In the genomic region with DNA sequence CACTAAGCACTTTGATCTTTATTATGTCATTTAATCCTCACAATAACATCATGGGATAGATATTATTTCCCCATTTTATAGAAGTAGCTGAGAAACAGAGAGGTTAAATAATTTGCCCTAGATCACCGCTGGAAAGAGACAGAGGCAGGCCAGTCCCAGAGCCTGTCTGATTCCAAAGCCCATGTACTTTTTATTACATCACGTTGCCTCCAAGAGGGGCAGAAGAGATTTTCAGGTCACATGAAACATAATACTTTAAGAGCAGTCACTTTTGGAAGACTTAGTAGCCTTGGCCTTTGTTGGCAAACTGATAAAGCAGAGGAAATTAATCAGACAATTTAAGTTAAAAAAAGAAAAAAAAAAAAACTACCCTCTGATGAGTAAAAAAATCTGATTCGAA, we compare ENCODE assay signal across 20 cellular contexts.
DNase-seq lines count a peak whose midpoint lies in the region; FAIRE-seq and TF ChIP-seq lines count a peak whose summit lies in the region.
"Had no signal": no experiment of that assay in that cellular context is flagged by ENCODE, and none has a peak within 500 bp of the region (broad histone marks: within the 10 kb centered on the region; RNA-seq: fewer than 3 reads in every experiment).

No MANE protein-coding gene starts in this region.

- peaks cover 10% of the 10 kb centered on the region for H3K9me3 Mint-ChIP-seq in activated CD4-positive, alpha-beta memory T cell treated with anti-CD3 and anti-CD28 coated beads for 36 hours

- CTCF ChIA-PET in activated CD4-positive, alpha-beta memory T cell treated with anti-CD3 and anti-CD28 coated beads for 36 hours (lab: Charles Lee) = no interaction called here

- peak; percentile 4 to 19 for DNase-seq in NCI-H524 (lab: John Stamatoyannopoulos, UW)
- DNase-seq in NCI-H524 treated with DMSO at 0.1 percent for 48 hours (lab: John Stamatoyannopoulos, UW) = no peak
- peak; percentile 7 for DNase-seq in left kidney (ENCODE audit: low read depth, low spot score)
- no peak for DNase-seq in cerebellar cortex (ENCODE audit: low spot score)
- DNase-seq in activated CD4-positive, alpha-beta memory T cell treated with anti-CD3 and anti-CD28 coated beads for 36 hours = no peak
- DNase-seq in ascending aorta (ENCODE audit: low spot score in 2 of 2) = no peak
- DNase-seq in NCI-H1105 treated with DMSO at 0.1 percent for 48 hours (lab: John Stamatoyannopoulos, UW) = no peak
- DNase-seq: AML-193; Caco-2; CD4-positive, alpha-beta T cell; GDM1; HCEC 1CT had no signal

- no peak overlapping the region for H3K27ac Mint-ChIP-seq in activated CD4-positive, alpha-beta memory T cell treated with anti-CD3 and anti-CD28 coated beads for 36 hours
- H3K27ac Mint-ChIP-seq: CD4-positive, alpha-beta T cell; GM23338 had no signal

- no peaks in the 10 kb centered on the region for H3K27me3 ChIP-seq in ascending aorta

- no peaks in the 10 kb centered on the region for H3K36me3 Mint-ChIP-seq in activated CD4-positive, alpha-beta memory T cell treated with anti-CD3 and anti-CD28 coated beads for 36 hours

- no peaks in the 10 kb centered on the region for H3K36me3 ChIP-seq in ascending aorta

- peak; percentile 4 for FAIRE-seq in endometrium (lab: Jason Lieb, UNC)
- FAIRE-seq: A549, D721Med, H54, HepG2 had no signal

- no peak overlapping the region for H3K4me3 Mint-ChIP-seq in activated CD4-positive, alpha-beta memory T cell treated with anti-CD3 and anti-CD28 coated beads for 36 hours
- H3K4me3 Mint-ChIP-seq: CD4-positive, alpha-beta T cell; GM23338 had no signal

- no peaks in the 10 kb centered on the region for H3K9me3 ChIP-seq in ascending aorta
- H3K9me3 ChIP-seq: A549, Caco-2 had no signal

- no peak overlapping the region for H3K27ac ChIP-seq in ascending aorta
- H3K27ac ChIP-seq: 22Rv1, A549, C4-2B had no signal

- intact Hi-C loops in activated CD4-positive, alpha-beta memory T cell treated with anti-CD3 and anti-CD28 coated beads for 36 hours (cut with micrococcal nuclease) = no loop called here
- intact Hi-C loops in ascending aorta (cut with DNase I) = no loop called here

- H3K4me3 ChIP-seq in ascending aorta = no peak overlapping the region
- H3K4me3 ChIP-seq: A549, GM23338 had no signal

- TF ChIP-seq CTCF in ascending aorta (IDR thresholded peaks at IDR 0.05) = no peak

- POLR2A ChIA-PET in activated CD4-positive, alpha-beta memory T cell treated with anti-CD3 and anti-CD28 coated beads for 36 hours (lab: Charles Lee) = no interaction called here

- H3K4me1 Mint-ChIP-seq in activated CD4-positive, alpha-beta memory T cell treated with anti-CD3 and anti-CD28 coated beads for 36 hours (ENCODE audit: low read depth) = peaks cover 18% of the 10 kb centered on the region
- H3K4me1 Mint-ChIP-seq: GM23338 had no signal

- no peaks in the 10 kb centered on the region for H3K27me3 Mint-ChIP-seq in activated CD4-positive, alpha-beta memory T cell treated with anti-CD3 and anti-CD28 coated beads for 36 hours
- H3K27me3 Mint-ChIP-seq: CD4-positive, alpha-beta T cell had no signal

- H3K4me1 ChIP-seq in ascending aorta = no peaks in the 10 kb centered on the region
- H3K4me1 ChIP-seq: A549, Caco-2 had no signal

Comparison
In these comparisons a context has a peak if more than half of its experiments do, and no peak if none do; other contexts are left out.
1. DNase-seq: peak in NCI-H524 (2 of 2) and left kidney (single experiment); none in NCI-H524 treated with DMSO at 0.1 percent for 48 hours (single experiment), cerebellar cortex (single experiment), activated CD4-positive, alpha-beta memory T cell treated with anti-CD3 and anti-CD28 coated beads for 36 hours (single experiment), ascending aorta (0 of 2) and NCI-H1105 treated with DMSO at 0.1 percent for 48 hours (single experiment).